25 cellular contexts compared by ENCODE assay signal in genomic region chr4:560731-561211, GRCh38. TPM values are rescaled to one million over a fixed set of nuclear protein-coding genes. Genes with fewer than 3 reads are reported as not detected.
DNase-seq lines count a peak whose midpoint lies in the region; ATAC-seq, FAIRE-seq and TF ChIP-seq lines count a peak whose summit lies in the region.
"Had no signal": no experiment of that assay in that cellular context is flagged by ENCODE, and none has a peak within 500 bp of the region (broad histone marks: within the 10 kb centered on the region; RNA-seq: fewer than 3 reads in every experiment).

No MANE protein-coding gene starts in this region.

- ATAC-seq in upper lobe of right lung = peak; percentile 15

- H3K27me3 Mint-ChIP-seq in activated CD4-positive, alpha-beta memory T cell treated with anti-CD3 and anti-CD28 coated beads for 36 hours = no peaks in the 10 kb centered on the region

- H3K4me1 ChIP-seq in PC-9 (replicated peaks; ENCODE audit: insufficient read depth) (peaks cover 10% of the 10 kb centered on the region; the same call in 1 of the 2 replicates), kidney (ENCODE audit: control insufficient read depth in 1 of 2, insufficient read depth in 1 of 2, low read depth in 1 of 2, low read length in 2 of 2) (no peaks in the 10 kb centered on the region), upper lobe of right lung (no peaks in the 10 kb centered on the region)
- H3K4me1 ChIP-seq: BLaER1 treated with 17β-estradiol and CSF1 and Interleukin-3, amounts not matched to agents 10 nM and 100 nM; SJSA1 had no signal

- no peaks in the 10 kb centered on the region for H3K9me2 ChIP-seq in PC-9 (ENCODE audit: insufficient read depth)

- DNase-seq in NCI-H146 (lab: John Stamatoyannopoulos, UW) = peak; percentile 23
- no peak for DNase-seq in NCI-H146 treated with DMSO at 0.1 percent for 48 hours (lab: John Stamatoyannopoulos, UW; ENCODE audit: unreplicated experiment)
- peak in 1 of 2 experiments; percentile 14 for DNase-seq in PC-9
- peak; percentile 45 for DNase-seq in kidney
- DNase-seq in upper lobe of right lung = no peak
- no peak for DNase-seq in activated CD4-positive, alpha-beta memory T cell treated with anti-CD3 and anti-CD28 coated beads for 36 hours
- DNase-seq in EL = no peak
- DNase-seq: CD4-positive, alpha-beta T cell; GM23248; H7; NCI-H1092 treated with DMSO at 0.1 percent for 48 hours; NCI-H1694; NCI-H2029 treated with DMSO at 0.1 percent for 48 hours; NCI-H2171 treated with DMSO at 0.1 percent for 48 hours; NCI-H524; NCI-H774; Right ventricle myocardium superior; RPMI8226 had no signal

- no peaks in the 10 kb centered on the region for H3F3A ChIP-seq in PC-9 (ENCODE audit: insufficient read depth, low read depth)

- peaks cover 48% of the 10 kb centered on the region for H3K27me3 ChIP-seq in PC-9 (ENCODE audit: insufficient read depth, low read depth)
- H3K27me3 ChIP-seq in upper lobe of right lung = no peaks in the 10 kb centered on the region
- H3K27me3 ChIP-seq: BLaER1 treated with 17β-estradiol and CSF1 and Interleukin-3, amounts not matched to agents 10 nM and 100 nM; SJSA1 had no signal

- POLR2A ChIA-PET in PC-9 (lab: Charles Lee; ENCODE audit: unreplicated experiment) = no interaction called here
- POLR2A ChIA-PET in activated CD4-positive, alpha-beta memory T cell treated with anti-CD3 and anti-CD28 coated beads for 36 hours (lab: Charles Lee) = no interaction called here

- FAIRE-seq in kidney (lab: Jason Lieb, UNC) = no peak
- FAIRE-seq: D721Med, G401.6 had no signal

- H3K4me3 ChIP-seq in PC-9 = no peak overlapping the region
- no peak overlapping the region for H3K4me3 ChIP-seq in kidney (ENCODE audit: low read length in 2 of 2)
- H3K4me3 ChIP-seq in upper lobe of right lung = no peak overlapping the region
- H3K4me3 ChIP-seq: BLaER1 treated with 17β-estradiol and CSF1 and Interleukin-3, amounts not matched to agents 10 nM and 100 nM; GM23248; SJSA1 had no signal

- intact Hi-C loops in PC-9 (cut with micrococcal nuclease; ENCODE audit: unreplicated experiment) (no loop called here), kidney (cut with DNase I) (no loop called here), upper lobe of right lung (cut with DNase I) (no loop called here)
- intact Hi-C loops in activated CD4-positive, alpha-beta memory T cell treated with anti-CD3 and anti-CD28 coated beads for 36 hours (cut with micrococcal nuclease) = no loop called here

- H3K27ac Mint-ChIP-seq in activated CD4-positive, alpha-beta memory T cell treated with anti-CD3 and anti-CD28 coated beads for 36 hours = no peak overlapping the region
- H3K27ac Mint-ChIP-seq: CD4-positive, alpha-beta T cell had no signal

- no peak overlapping the region for H3K4me3 Mint-ChIP-seq in activated CD4-positive, alpha-beta memory T cell treated with anti-CD3 and anti-CD28 coated beads for 36 hours
- H3K4me3 Mint-ChIP-seq: CD4-positive, alpha-beta T cell had no signal

- peaks cover 15% of the 10 kb centered on the region for H3K9me3 Mint-ChIP-seq in activated CD4-positive, alpha-beta memory T cell treated with anti-CD3 and anti-CD28 coated beads for 36 hours

- no peaks in the 10 kb centered on the region for H4K20me1 ChIP-seq in PC-9 (ENCODE audit: insufficient read depth)
- H4K20me1 ChIP-seq: BLaER1 treated with 17β-estradiol and CSF1 and Interleukin-3, amounts not matched to agents 10 nM and 100 nM had no signal

- H3K36me3 Mint-ChIP-seq in activated CD4-positive, alpha-beta memory T cell treated with anti-CD3 and anti-CD28 coated beads for 36 hours = no peaks in the 10 kb centered on the region

- no peaks in the 10 kb centered on the region for H3K4me1 Mint-ChIP-seq in activated CD4-positive, alpha-beta memory T cell treated with anti-CD3 and anti-CD28 coated beads for 36 hours (ENCODE audit: low read depth)

- H3K9me3 ChIP-seq in PC-9 (ENCODE audit: insufficient read depth, low read depth) (no peaks in the 10 kb centered on the region), kidney (ENCODE audit: control insufficient read depth in 1 of 2, low read length in 2 of 2) (no peaks in the 10 kb centered on the region), upper lobe of right lung (no peaks in the 10 kb centered on the region)
- H3K9me3 ChIP-seq: SJSA1 had no signal

- CTCF ChIA-PET in PC-9 (lab: Charles Lee) = interaction anchor here (0.5 kb wide), 1 partner anchor 426 kb away, joined by 3 read pairs; the partner anchor contains the start of gene IDUA
- CTCF ChIA-PET in activated CD4-positive, alpha-beta memory T cell treated with anti-CD3 and anti-CD28 coated beads for 36 hours (lab: Charles Lee) = no interaction called here

- H3K9ac ChIP-seq in kidney (ENCODE audit: low read length in 2 of 2) = no peak overlapping the region
- H3K9ac ChIP-seq: BLaER1 treated with 17β-estradiol and CSF1 and Interleukin-3, amounts not matched to agents 10 nM and 100 nM; GM23248 had no signal

- H3K36me3 ChIP-seq in PC-9 (ENCODE audit: low read depth) (no peaks in the 10 kb centered on the region), kidney (ENCODE audit: control insufficient read depth in 1 of 2, insufficient read depth in 2 of 2, low read length in 2 of 2) (no peaks in the 10 kb centered on the region), upper lobe of right lung (no peaks in the 10 kb centered on the region)
- H3K36me3 ChIP-seq: BLaER1 treated with 17β-estradiol and CSF1 and Interleukin-3, amounts not matched to agents 10 nM and 100 nM; SJSA1 had no signal

- H3K27ac ChIP-seq in PC-9 = no peak overlapping the region
- no peak overlapping the region for H3K27ac ChIP-seq in kidney (ENCODE audit: low read depth in 2 of 2, low read length in 2 of 2)
- H3K27ac ChIP-seq in upper lobe of right lung = no peak overlapping the region
- H3K27ac ChIP-seq: BLaER1 treated with 17β-estradiol and CSF1 and Interleukin-3, amounts not matched to agents 10 nM and 100 nM; GM23248; SJSA1 had no signal

- no peaks in the 10 kb centered on the region for H3K79me2 ChIP-seq in PC-9 (ENCODE audit: low read depth)

- H2AFZ ChIP-seq in PC-9 = no peak overlapping the region
- H2AFZ ChIP-seq: GM23248 had no signal

- peak overlapping the region; percentile 18; the same call in 1 of the 2 replicates for H3K4me2 ChIP-seq in PC-9
- H3K4me2 ChIP-seq: BLaER1 treated with 17β-estradiol and CSF1 and Interleukin-3, amounts not matched to agents 10 nM and 100 nM had no signal

- TF ChIP-seq CTCF in PC-9 (conservative IDR thresholded peaks at IDR 0.05) (no peak), kidney (IDR thresholded peaks at IDR 0.05; ENCODE audit: borderline replicate concordance, extremely low read depth, insufficient read depth) (no peak), upper lobe of right lung (IDR thresholded peaks at IDR 0.05) (no peak)

- BruUV-seq in PC-9 (replicated peaks; lab: Mats Ljungman, UMichigan) = no TSS peak

RNA-seq across cellular contexts. Expression of gene TMEM271, which starts 15.3 kb away (rescaled TPM):
- total RNA-seq in PC-9 (2021) (not detected in 2 replicates), kidney (not detected), upper lobe of right lung (not detected)
- polyA plus RNA-seq in kidney (ENCODE audit: insufficient read depth, low read depth, low replicate concordance) = not detected
- not detected for total RNA-seq in activated CD4-positive, alpha-beta memory T cell treated with anti-CD3 and anti-CD28 coated beads for 36 hours
- total RNA-seq: A172; CD4-positive, alpha-beta T cell; GM23248; HT-29; Right ventricle myocardium superior; SJSA1 had no signal
- polyA plus RNA-seq: AG04450, GM23248 had no signal

Comparison
In these comparisons a context has a peak if more than half of its experiments do, and no peak if none do; other contexts are left out.
1. DNase-seq: peak in NCI-H146 (single experiment) and kidney (single experiment); none in NCI-H146 treated with DMSO at 0.1 percent for 48 hours (single experiment), upper lobe of right lung (single experiment), activated CD4-positive, alpha-beta memory T cell treated with anti-CD3 and anti-CD28 coated beads for 36 hours (single experiment) and EL (single experiment).